21 cellular contexts compared by ENCODE assay signal in genomic region chr13:81664872-81665271, GRCh38.
DNase-seq lines count a peak whose midpoint lies in the region; ATAC-seq, FAIRE-seq and TF ChIP-seq lines count a peak whose summit lies in the region.
"Had no signal": no experiment of that assay in that cellular context is flagged by ENCODE, and none has a peak within 500 bp of the region (broad histone marks: within the 10 kb centered on the region; RNA-seq: fewer than 3 reads in every experiment).

No MANE protein-coding gene starts in this region.

- TF ChIP-seq POLR2A in GM12878 (IDR thresholded peaks at IDR 0.05; ENCODE audit: low read depth, low read length) = no peak
- TF ChIP-seq POLR2A in vagina (IDR thresholded peaks at IDR 0.05) = no peak
- TF ChIP-seq POLR2A in body of pancreas (IDR thresholded peaks at IDR 0.05) = no peak

- CTCF ChIA-PET in GM12878 (lab: Yijun Ruan, JAX) = interaction anchor here (0.6 to 1.0 kb wide), 5 partner anchors 8 to 1396 kb away, joined by 3 read pairs; no protein-coding TSS in a partner anchor

- FAIRE-seq in GM12878 (lab: Jason Lieb, UNC) = no peak
- FAIRE-seq: GM12892, GM18507, HepG2 had no signal

- no peak overlapping the region for H3K4me2 ChIP-seq in GM12878 (ENCODE audit: control insufficient read depth, insufficient read depth)
- H3K4me2 ChIP-seq: GM23338 had no signal

- H3K27ac ChIP-seq in GM12878 (ENCODE audit: control insufficient read depth, insufficient read depth) (no peak overlapping the region), vagina (no peak overlapping the region), body of pancreas (no peak overlapping the region)

- 7% methylated on average over 2 of the region's 2 CpGs for WGBS in GM12878 (ENCODE audit: insufficient coverage, insufficient replicate concordance, low lambda C conversion rate, missing lambda C conversion rate)
- WGBS in body of pancreas, 2 donors = 90 to 92% methylated on average over 2 of the region's 2 CpGs

- no peaks in the 10 kb centered on the region for H3K79me2 ChIP-seq in GM12878 (ENCODE audit: control insufficient read depth, insufficient read depth, low read length)

- no peaks in the 10 kb centered on the region for H3K36me3 ChIP-seq in GM12878 (ENCODE audit: control insufficient read depth in 2 of 2, insufficient read depth in 2 of 2, low read length in 1 of 2)
- no peaks in the 10 kb centered on the region for H3K36me3 ChIP-seq in vagina
- no peaks in the 10 kb centered on the region for H3K36me3 ChIP-seq in body of pancreas (replicated peaks in 1 of 2; ENCODE audit: insufficient read depth in 1 of 2, low read depth in 2 of 2)
- H3K36me3 ChIP-seq: BE2C had no signal

- H4K20me1 ChIP-seq in GM12878 (ENCODE audit: control insufficient read depth, insufficient read depth) = no peaks in the 10 kb centered on the region

- TF ChIP-seq RAD21 in GM12878 (IDR thresholded peaks at IDR 0.05; ENCODE audit: insufficient read depth, low read depth, low read length) = no peak

- H3K4me1 ChIP-seq in GM12878 (ENCODE audit: control insufficient read depth, insufficient read depth, low read length) (no peaks in the 10 kb centered on the region), vagina (no peaks in the 10 kb centered on the region), body of pancreas (no peaks in the 10 kb centered on the region)
- H3K4me1 ChIP-seq: BE2C had no signal

- no TSS peak for BruUV-seq in GM12878 (replicated peaks; lab: Mats Ljungman, UMichigan)

- RAD21 ChIA-PET in GM12878 (lab: Charles Lee; ENCODE audit: unreplicated experiment) = no interaction called here

- peak; percentile 27 for DNase-seq in ELR (ENCODE audit: low read depth)
- DNase-seq in GM12878 (ENCODE audit: low read depth, low spot score) = no peak
- peak; percentile 18 for DNase-seq in iPS-NIHi7 (ENCODE audit: extremely low spot score)
- DNase-seq in vagina (ENCODE audit: extremely low spot score in 2 of 2) = no peak
- no peak for DNase-seq in body of pancreas
- DNase-seq in NCI-H146 (lab: John Stamatoyannopoulos, UW) = no peak
- no peak for DNase-seq in KBM-7
- DNase-seq: BE2C; C1 segment of cervical spinal cord; CD4-positive, CD25-positive, alpha-beta regulatory T cell; CD8-positive, alpha-beta memory T cell; COR-L47; DMS 273 treated with DMSO at 0.1 percent for 48 hours; DMS79 treated with DMSO at 0.1 percent for 48 hours; H7; KG1 had no signal

- no peak for TF ChIP-seq EP300 in GM12878 (IDR thresholded peaks at IDR 0.05; ENCODE audit: borderline replicate concordance in 1 of 2, control insufficient read depth in 1 of 2, low read depth in 2 of 2, low read length in 2 of 2)

- no peaks in the 10 kb centered on the region for H3K27me3 ChIP-seq in GM12878 (replicated peaks in 1 of 2; ENCODE audit: control insufficient read depth in 2 of 2, insufficient read depth in 2 of 2, low read length in 1 of 2)
- no peaks in the 10 kb centered on the region for H3K27me3 ChIP-seq in vagina
- H3K27me3 ChIP-seq in body of pancreas = no peaks in the 10 kb centered on the region
- H3K27me3 ChIP-seq: BE2C had no signal

- no peaks in the 10 kb centered on the region for H3K9me3 ChIP-seq in GM12878 (replicated peaks; ENCODE audit: control insufficient read depth, insufficient read depth, low read length)
- H3K9me3 ChIP-seq in vagina = no peaks in the 10 kb centered on the region
- H3K9me3 ChIP-seq in body of pancreas = no peaks in the 10 kb centered on the region
- H3K9me3 ChIP-seq: BE2C had no signal

- POLR2A ChIA-PET in GM12878 (lab: Charles Lee) = no interaction called here

- in situ Hi-C loops in GM12878 (cut with MboI) = no loop called here
- in situ Hi-C loops in KBM-7 (cut with MboI; ENCODE audit: low pct_unique_long_range_greater_than_20kb, low sequenced_read_pairs) = no loop called here

- no peak overlapping the region for H3K9ac ChIP-seq in GM12878 (ENCODE audit: control insufficient read depth, insufficient read depth, low read length)

- ATAC-seq in GM18868 (IDR thresholded peaks at IDR 0.05; ENCODE audit: unreplicated experiment) (peak; percentile 35), GM12878 (peak; percentile 60), body of pancreas (no peak)
- ATAC-seq: GM23338, HepG2 had no signal

- SMC1A ChIA-PET in GM12878 (lab: Charles Lee; ENCODE audit: uncharacterized antibody, unreplicated experiment) = interaction anchor here (1.0 to 1.5 kb wide), 2 partner anchors 132 to 137 kb away, joined by 3 read pairs; no protein-coding TSS in a partner anchor

- no peak overlapping the region for H3K4me3 ChIP-seq in GM12878
- no peak overlapping the region for H3K4me3 ChIP-seq in vagina
- H3K4me3 ChIP-seq in body of pancreas = no peak overlapping the region
- H3K4me3 ChIP-seq: GM23338 had no signal

- TF ChIP-seq CTCF in GM12878 (IDR thresholded peaks at IDR 0.05 in 2 of 3, conservative IDR thresholded peaks at IDR 0.05 in 1 of 3; ENCODE audit: control insufficient read depth in 2 of 3, extremely low read depth in 1 of 3, insufficient read depth in 1 of 3, low read depth in 3 of 3, low read length in 3 of 3) (no peak), vagina (IDR thresholded peaks at IDR 0.05) (no peak), body of pancreas (IDR thresholded peaks at IDR 0.05) (no peak)

- no peak overlapping the region for H2AFZ ChIP-seq in GM12878 (ENCODE audit: control insufficient read depth, low read depth, low read length)
- H2AFZ ChIP-seq: GM23338 had no signal

- intact Hi-C loops in GM12878 (cut with micrococcal nuclease; ENCODE audit: unreplicated experiment) = no loop called here
- intact Hi-C loops in vagina (cut with DNase I) = no loop called here
- intact Hi-C loops in body of pancreas (cut with DNase I) = no loop called here

TF ChIP-seq in GM12878, 131 proteins besides CTCF, POLR2A, EP300 and RAD21 (continues in another document):
- TF ChIP-seq TBL1XR1 (IDR thresholded peaks at IDR 0.05; ENCODE audit: low read depth, low read length) (no peak), NR2C2 (IDR thresholded peaks at IDR 0.05; ENCODE audit: borderline replicate concordance, control insufficient read depth, insufficient read length, low read depth) (no peak), GATAD2B (conservative IDR thresholded peaks at IDR 0.05; ENCODE audit: low read depth) (no peak), NFXL1 (IDR thresholded peaks at IDR 0.05; ENCODE audit: borderline replicate concordance) (no peak), HDAC2 (IDR thresholded peaks at IDR 0.05) (no peak), ZNF24 (IDR thresholded peaks at IDR 0.05) (no peak), ZNF592 (IDR thresholded peaks at IDR 0.05) (no peak), SUZ12 (IDR thresholded peaks at IDR 0.05; ENCODE audit: unreplicated experiment) (no peak), SIX5 (IDR thresholded peaks at IDR 0.05; ENCODE audit: low read depth, low read length, severe bottlenecking) (no peak), SKIL (IDR thresholded peaks at IDR 0.05; ENCODE audit: low read depth, poor library complexity, severe bottlenecking) (no peak), ELK1 (IDR thresholded peaks at IDR 0.05; ENCODE audit: low read depth, low read length) (no peak)

Comparison
In these comparisons a context has a peak if more than half of its experiments do, and no peak if none do; other contexts are left out.
1. DNase-seq: peak in ELR (single experiment) and iPS-NIHi7 (single experiment); none in GM12878 (single experiment), vagina (0 of 2), body of pancreas (0 of 4), NCI-H146 (single experiment) and KBM-7 (single experiment).